17 cellular contexts compared by ENCODE assay signal in the genomic region with DNA sequence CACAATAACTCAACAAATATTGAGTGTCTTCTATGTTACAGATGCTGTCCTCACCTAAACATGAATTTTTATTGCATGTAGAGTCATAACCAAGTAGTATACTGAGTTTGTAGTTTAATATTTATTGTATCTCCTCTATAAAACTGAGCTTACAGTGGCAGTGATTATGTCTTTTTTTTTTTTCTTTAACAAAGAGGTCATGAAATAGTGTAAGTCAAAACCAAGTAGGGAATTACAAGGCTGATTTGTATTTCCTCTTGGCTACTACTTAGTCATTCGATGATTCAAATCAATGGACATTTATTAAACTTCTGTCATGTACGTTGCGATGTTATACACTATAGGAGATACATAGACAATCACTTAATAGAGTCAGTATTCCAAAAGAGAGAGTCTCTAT. TPM values are rescaled to one million over a fixed set of nuclear protein-coding genes. Genes with fewer than 3 reads are reported as not detected.
A peak's percentile ranks its signal among the peaks of the same experiment; 100 is the strongest.
DNase-seq lines count a peak whose midpoint lies in the region; ATAC-seq and TF ChIP-seq lines count a peak whose summit lies in the region.
"Had no signal": no experiment of that assay in that cellular context is flagged by ENCODE, and none has a peak within 500 bp of the region (broad histone marks: within the 10 kb centered on the region; RNA-seq: fewer than 3 reads in every experiment).

No MANE protein-coding gene starts in this region.

- H3K4me3 Mint-ChIP-seq in glutamatergic neuron (ENCODE audit: unreplicated experiment), result no peak overlapping the region

- no peaks in the 10 kb centered on the region for H3K9me3 Mint-ChIP-seq in glutamatergic neuron (ENCODE audit: unreplicated experiment)

- DNase-seq in COLO829 (ENCODE audit: low spot score) (peak; percentile 45), HPDE6-E6E7 (ENCODE audit: extremely low spot score) (peak; percentile 19), foreskin melanocyte (peak; percentile 6), DMS79 treated with DMSO at 0.1 percent for 48 hours (lab: John Stamatoyannopoulos, UW) (no peak), glutamatergic neuron (no peak)
- no peak for DNase-seq in activated CD4-positive, CD25-positive, alpha-beta regulatory T cell treated with anti-CD3 and anti-CD28 coated beads, Interleukin-2, amount 50 U/mL, for 72 hours
- DNase-seq: C1 segment of cervical spinal cord, EL, MG63, NCI-H1092 treated with DMSO at 0.1 percent for 48 hours, NCI-H1694, NCI-H2227 treated with DMSO at 0.1 percent for 48 hours, SHP77 had no signal

- H3K36me3 Mint-ChIP-seq in glutamatergic neuron (ENCODE audit: unreplicated experiment), result no peaks in the 10 kb centered on the region

- ATAC-seq in SK-N-SH treated with all-trans-retinoic acid at 6 μM for 48 hours, result peak; percentile 47
- ATAC-seq in HG03565 (IDR thresholded peaks at IDR 0.05; ENCODE audit: unreplicated experiment), result no peak
- ATAC-seq: HepG2, Panc1 had no signal

- H3K27ac Mint-ChIP-seq in glutamatergic neuron (ENCODE audit: unreplicated experiment), result no peak overlapping the region

- no peaks in the 10 kb centered on the region for H3K4me1 Mint-ChIP-seq in glutamatergic neuron (ENCODE audit: low read depth, unreplicated experiment)

- no peaks in the 10 kb centered on the region for H3K27me3 Mint-ChIP-seq in glutamatergic neuron (ENCODE audit: unreplicated experiment)

- TF ChIP-seq CTCF in glutamatergic neuron (IDR thresholded peaks at IDR 0.05; ENCODE audit: partially characterized antibody, unreplicated experiment), result no peak

TF ChIP-seq in SK-N-SH treated with all-trans-retinoic acid at 6 μM for 48 hours, 23 proteins besides CTCF, POLR2A, EP300 and RAD21:
- TF ChIP-seq ZNF565 (CRISPR knock-in tag; conservative IDR thresholded peaks at IDR 0.05; ENCODE audit: low read depth), result no peak
- no peak for TF ChIP-seq OSR1 (CRISPR knock-in tag; IDR thresholded peaks at IDR 0.05)
- no peak for TF ChIP-seq ZNF8 (CRISPR knock-in tag; IDR thresholded peaks at IDR 0.05)
- no peak for TF ChIP-seq TCF4 (CRISPR knock-in tag; IDR thresholded peaks at IDR 0.05; ENCODE audit: borderline replicate concordance)
- TF ChIP-seq, protein P1, sequence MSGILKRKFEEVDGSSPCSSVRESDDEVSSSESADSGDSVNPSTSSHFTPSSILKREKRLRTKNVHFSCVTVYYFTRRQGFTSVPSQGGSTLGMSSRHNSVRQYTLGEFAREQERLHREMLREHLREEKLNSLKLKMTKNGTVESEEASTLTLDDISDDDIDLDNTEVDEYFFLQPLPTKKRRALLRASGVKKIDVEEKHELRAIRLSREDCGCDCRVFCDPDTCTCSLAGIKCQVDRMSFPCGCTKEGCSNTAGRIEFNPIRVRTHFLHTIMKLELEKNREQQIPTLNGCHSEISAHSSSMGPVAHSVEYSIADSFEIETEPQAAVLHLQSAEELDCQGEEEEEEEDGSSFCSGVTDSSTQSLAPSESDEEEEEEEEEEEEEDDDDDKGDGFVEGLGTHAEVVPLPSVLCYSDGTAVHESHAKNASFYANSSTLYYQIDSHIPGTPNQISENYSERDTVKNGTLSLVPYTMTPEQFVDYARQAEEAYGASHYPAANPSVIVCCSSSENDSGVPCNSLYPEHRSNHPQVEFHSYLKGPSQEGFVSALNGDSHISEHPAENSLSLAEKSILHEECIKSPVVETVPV (CRISPR knock-in tag; IDR thresholded peaks at IDR 0.05), result no peak
- TF ChIP-seq, protein P2, sequence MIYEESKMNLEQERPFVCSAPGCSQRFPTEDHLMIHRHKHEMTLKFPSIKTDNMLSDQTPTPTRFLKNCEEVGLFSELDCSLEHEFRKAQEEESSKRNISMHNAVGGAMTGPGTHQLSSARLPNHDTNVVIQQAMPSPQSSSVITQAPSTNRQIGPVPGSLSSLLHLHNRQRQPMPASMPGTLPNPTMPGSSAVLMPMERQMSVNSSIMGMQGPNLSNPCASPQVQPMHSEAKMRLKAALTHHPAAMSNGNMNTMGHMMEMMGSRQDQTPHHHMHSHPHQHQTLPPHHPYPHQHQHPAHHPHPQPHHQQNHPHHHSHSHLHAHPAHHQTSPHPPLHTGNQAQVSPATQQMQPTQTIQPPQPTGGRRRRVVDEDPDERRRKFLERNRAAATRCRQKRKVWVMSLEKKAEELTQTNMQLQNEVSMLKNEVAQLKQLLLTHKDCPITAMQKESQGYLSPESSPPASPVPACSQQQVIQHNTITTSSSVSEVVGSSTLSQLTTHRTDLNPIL (CRISPR knock-in tag; IDR thresholded peaks at IDR 0.05; ENCODE audit: low read depth), result no peak
- no peak for TF ChIP-seq RARB (CRISPR knock-in tag; IDR thresholded peaks at IDR 0.05)
- no peak for TF ChIP-seq ESRRG (CRISPR knock-in tag; IDR thresholded peaks at IDR 0.05)
- no peak for TF ChIP-seq SNAI2 (CRISPR knock-in tag; IDR thresholded peaks at IDR 0.05)
- TF ChIP-seq, protein P3, sequence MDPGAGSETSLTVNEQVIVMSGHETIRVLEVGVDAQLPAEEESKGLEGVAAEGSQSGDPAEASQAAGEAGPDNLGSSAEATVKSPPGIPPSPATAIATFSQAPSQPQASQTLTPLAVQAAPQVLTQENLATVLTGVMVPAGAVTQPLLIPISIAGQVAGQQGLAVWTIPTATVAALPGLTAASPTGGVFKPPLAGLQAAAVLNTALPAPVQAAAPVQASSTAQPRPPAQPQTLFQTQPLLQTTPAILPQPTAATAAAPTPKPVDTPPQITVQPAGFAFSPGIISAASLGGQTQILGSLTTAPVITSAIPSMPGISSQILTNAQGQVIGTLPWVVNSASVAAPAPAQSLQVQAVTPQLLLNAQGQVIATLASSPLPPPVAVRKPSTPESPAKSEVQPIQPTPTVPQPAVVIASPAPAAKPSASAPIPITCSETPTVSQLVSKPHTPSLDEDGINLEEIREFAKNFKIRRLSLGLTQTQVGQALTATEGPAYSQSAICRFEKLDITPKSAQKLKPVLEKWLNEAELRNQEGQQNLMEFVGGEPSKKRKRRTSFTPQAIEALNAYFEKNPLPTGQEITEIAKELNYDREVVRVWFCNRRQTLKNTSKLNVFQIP (CRISPR knock-in tag; IDR thresholded peaks at IDR 0.05; ENCODE audit: borderline replicate concordance, low read depth), result no peak
- no peak for TF ChIP-seq ISL1 (CRISPR knock-in tag; IDR thresholded peaks at IDR 0.05)
- no peak for TF ChIP-seq ARNTL (CRISPR knock-in tag; IDR thresholded peaks at IDR 0.05; ENCODE audit: borderline replicate concordance, low read depth)
- no peak for TF ChIP-seq PPARA (CRISPR knock-in tag; IDR thresholded peaks at IDR 0.05; ENCODE audit: borderline replicate concordance)
- TF ChIP-seq TSHZ2 (CRISPR knock-in tag; IDR thresholded peaks at IDR 0.05), result no peak
- TF ChIP-seq GLIS3 (CRISPR knock-in tag; IDR thresholded peaks at IDR 0.05), result no peak
- no peak for TF ChIP-seq ZFP30 (CRISPR knock-in tag; IDR thresholded peaks at IDR 0.05)
- no peak for TF ChIP-seq ZFP3 (CRISPR knock-in tag; IDR thresholded peaks at IDR 0.05)
- TF ChIP-seq TOX (CRISPR knock-in tag; IDR thresholded peaks at IDR 0.05; ENCODE audit: borderline replicate concordance), result no peak

RNA-seq across cellular contexts. Expression of gene IL15, which starts 48.4 kb away (rescaled TPM):
- not detected for total RNA-seq in glutamatergic neuron (ENCODE audit: unreplicated experiment)

Comparison
In these comparisons a context has a peak if more than half of its experiments do, and no peak if none do; other contexts are left out.
1. DNase-seq: peak in COLO829 (single experiment), HPDE6-E6E7 (single experiment) and foreskin melanocyte (single experiment); none in DMS79 treated with DMSO at 0.1 percent for 48 hours (single experiment), glutamatergic neuron (single experiment) and activated CD4-positive, CD25-positive, alpha-beta regulatory T cell treated with anti-CD3 and anti-CD28 coated beads, Interleukin-2, amount 50 U/mL, for 72 hours (single experiment).